26 cellular contexts compared by ENCODE assay signal in the genomic region with DNA sequence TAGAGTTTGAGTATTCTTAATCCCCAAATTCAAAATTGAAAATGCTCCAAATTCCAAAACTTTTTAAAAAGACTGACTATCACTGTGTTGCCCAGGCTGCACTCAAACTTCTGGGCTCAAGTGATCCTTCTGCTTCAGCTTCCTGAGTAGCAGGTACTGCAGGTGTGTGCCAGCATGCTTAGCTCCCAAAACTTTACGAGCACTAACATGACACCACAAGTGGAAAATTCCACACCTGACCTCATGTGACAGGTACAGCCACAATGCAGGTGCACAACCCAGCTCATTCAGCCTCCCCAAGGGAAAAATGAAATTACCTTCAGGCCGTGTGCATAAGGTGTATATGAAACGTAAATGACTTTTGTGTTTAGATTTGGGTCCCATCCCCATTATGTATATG.
"Had no signal": no experiment of that assay in that cellular context is flagged by ENCODE, and none has a peak within 500 bp of the region (broad histone marks: within the 10 kb centered on the region; RNA-seq: fewer than 3 reads in every experiment).

No MANE protein-coding gene starts in this region.

- H3K36me3 ChIP-seq: uterus had no signal

- DNase-seq: cortex of kidney; dorsolateral prefrontal cortex; effector memory CD4-positive, alpha-beta T cell; glutamatergic neuron; immature natural killer cell; kidney; left cardiac atrium; left ventricle myocardium inferior; lower lobe of right lung; mesenchymal stem cell; midbrain; occipital lobe; pancreas; right cardiac atrium; small intestine; stimulated activated CD4-positive, alpha-beta T cell treated with anti-CD3 and anti-CD28 coated beads, Interleukin-12 subunit alpha, Interleukin-12 subunit beta, amount 100 ng/mL, for 4 hours; stimulated activated naive CD8-positive, alpha-beta T cell treated with anti-CD3 and anti-CD28 coated beads, Interleukin-15, Interleukin-2, amounts not matched to agents 100 U/mL and 50 U/mL, for 24 hours; thyroid gland; uterus had no signal

- H3K9me3 ChIP-seq: esophagus muscularis mucosa, gastroesophageal sphincter, left ventricle myocardium inferior, lower lobe of right lung, pancreas, suprapubic skin, thyroid gland, uterus had no signal

- H3K27ac Mint-ChIP-seq: neural progenitor cell, progenitor cell of endocrine pancreas, type B pancreatic cell had no signal

- H2AFZ ChIP-seq: neural progenitor cell had no signal

- H3K4me3 ChIP-seq: dorsolateral prefrontal cortex, esophagus muscularis mucosa, gastroesophageal sphincter, left ventricle myocardium inferior, lower lobe of right lung, neural progenitor cell, pancreas, suprapubic skin, thyroid gland, uterus had no signal

- H3K9ac ChIP-seq: neural progenitor cell had no signal

- H3K4me3 Mint-ChIP-seq: immature natural killer cell; natural killer cell treated with Interleukin-12 subunit alpha and Interleukin-12 subunit beta and Interleukin-15 and Interleukin-18, amount 100 ng/mL, for 72 hours; neural progenitor cell; type B pancreatic cell had no signal

- ATAC-seq: gastroesophageal sphincter; left cardiac atrium; lower lobe of right lung; natural killer cell treated with Interleukin-12 subunit alpha and Interleukin-12 subunit beta and Interleukin-15 and Interleukin-18, amount 100 ng/mL, for 72 hours; pancreas; right cardiac atrium; stimulated activated naive CD8-positive, alpha-beta T cell treated with anti-CD3 and anti-CD28 coated beads, Interleukin-15, Interleukin-2, amounts not matched to agents 100 U/mL and 50 U/mL, for 24 hours had no signal

- H3K27me3 ChIP-seq: dorsolateral prefrontal cortex, esophagus muscularis mucosa, gastroesophageal sphincter, neural progenitor cell, pancreas, suprapubic skin, thyroid gland, uterus had no signal

- H3K27ac ChIP-seq: dorsolateral prefrontal cortex, esophagus muscularis mucosa, left ventricle myocardium inferior, lower lobe of right lung, neural progenitor cell, pancreas, suprapubic skin, thyroid gland, uterus had no signal

- H3K4me1 Mint-ChIP-seq: neural progenitor cell had no signal

- H3K4me2 ChIP-seq: neural progenitor cell had no signal

- H3K9me3 Mint-ChIP-seq: immature natural killer cell; natural killer cell treated with Interleukin-12 subunit alpha and Interleukin-12 subunit beta and Interleukin-15 and Interleukin-18, amount 100 ng/mL, for 72 hours; neural progenitor cell; type B pancreatic cell had no signal

- H3K27me3 Mint-ChIP-seq: natural killer cell treated with Interleukin-12 subunit alpha and Interleukin-12 subunit beta and Interleukin-15 and Interleukin-18, amount 100 ng/mL, for 72 hours; progenitor cell of endocrine pancreas; type B pancreatic cell had no signal

- H3K4me1 ChIP-seq: lower lobe of right lung, neural progenitor cell, pancreas, uterus had no signal
